ENCODE assay signal across 1 cellular context in the genomic region with DNA sequence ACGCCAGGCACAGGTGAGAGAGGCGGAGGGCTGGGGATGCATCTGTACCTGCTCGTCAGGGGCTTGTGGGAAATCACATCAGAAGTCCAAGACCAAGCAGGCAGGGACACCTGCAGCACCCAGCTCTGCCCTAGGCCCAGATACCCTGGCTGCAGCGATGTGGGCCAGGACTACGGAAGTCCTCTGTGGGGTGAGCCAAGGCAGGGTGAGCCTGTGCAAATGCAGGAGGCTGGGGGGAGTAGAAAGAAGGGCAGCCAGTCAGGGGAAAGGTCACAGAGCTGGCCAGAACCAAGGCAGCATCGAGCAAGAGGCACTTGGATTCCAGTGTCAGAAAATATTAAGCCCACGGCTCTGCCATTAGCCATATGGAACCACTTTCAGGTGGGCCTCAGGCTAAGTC.
TF ChIP-seq lines count a peak whose summit lies in the region.

No MANE protein-coding gene starts in this region.

TF ChIP-seq in GM12878, 131 proteins besides CTCF, POLR2A, EP300 and RAD21 (continued from another document):
- TF ChIP-seq, protein P1, sequence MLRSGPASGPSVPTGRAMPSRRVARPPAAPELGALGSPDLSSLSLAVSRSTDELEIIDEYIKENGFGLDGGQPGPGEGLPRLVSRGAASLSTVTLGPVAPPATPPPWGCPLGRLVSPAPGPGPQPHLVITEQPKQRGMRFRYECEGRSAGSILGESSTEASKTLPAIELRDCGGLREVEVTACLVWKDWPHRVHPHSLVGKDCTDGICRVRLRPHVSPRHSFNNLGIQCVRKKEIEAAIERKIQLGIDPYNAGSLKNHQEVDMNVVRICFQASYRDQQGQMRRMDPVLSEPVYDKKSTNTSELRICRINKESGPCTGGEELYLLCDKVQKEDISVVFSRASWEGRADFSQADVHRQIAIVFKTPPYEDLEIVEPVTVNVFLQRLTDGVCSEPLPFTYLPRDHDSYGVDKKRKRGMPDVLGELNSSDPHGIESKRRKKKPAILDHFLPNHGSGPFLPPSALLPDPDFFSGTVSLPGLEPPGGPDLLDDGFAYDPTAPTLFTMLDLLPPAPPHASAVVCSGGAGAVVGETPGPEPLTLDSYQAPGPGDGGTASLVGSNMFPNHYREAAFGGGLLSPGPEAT (IDR thresholded peaks at IDR 0.05; ENCODE audit: low read depth) = no peak
